In the genomic region with DNA sequence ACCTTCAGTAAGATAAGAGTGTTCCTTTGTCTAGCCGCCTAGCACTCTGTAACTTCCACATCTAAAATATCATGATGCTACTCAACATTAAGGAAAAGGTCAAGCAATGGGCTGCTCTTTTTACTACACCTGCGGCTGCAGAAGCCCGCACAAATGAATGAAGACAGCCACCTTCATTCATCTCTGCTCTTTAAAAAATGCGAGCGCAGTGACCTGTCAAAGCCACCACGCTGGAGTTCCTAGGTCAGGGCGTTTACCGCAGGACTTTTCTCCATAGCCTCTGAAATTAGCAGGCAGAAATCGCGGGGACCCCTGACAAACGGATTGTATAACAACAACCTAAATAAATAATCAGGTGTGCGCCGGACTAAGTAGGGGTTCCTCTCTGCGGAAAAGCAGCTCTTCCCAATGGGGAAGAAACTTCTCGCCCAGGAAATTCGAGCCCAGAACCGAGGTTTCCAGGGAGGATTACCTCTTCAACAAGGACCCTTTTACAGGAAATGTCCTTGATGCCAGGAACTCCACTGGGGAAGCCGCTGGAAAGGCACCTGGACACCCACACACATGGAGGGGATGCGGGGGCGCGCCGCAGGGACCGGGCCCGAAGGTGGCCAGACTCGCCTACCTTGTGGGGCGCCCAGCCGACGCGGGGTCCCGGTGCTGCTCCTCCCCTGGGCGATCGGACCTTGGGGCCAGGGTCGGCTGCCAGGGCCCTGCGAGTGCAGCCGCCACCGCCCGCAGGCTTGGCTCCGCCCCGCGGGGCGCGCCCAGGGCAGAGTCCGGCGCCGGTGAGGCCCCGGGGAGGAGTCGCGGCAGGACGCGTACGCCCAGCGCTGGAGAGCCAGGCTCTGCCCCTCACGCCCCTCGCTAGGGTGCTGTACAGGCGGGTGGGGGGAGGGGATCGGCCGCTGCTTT, we compare ENCODE assay signal across 9 cellular contexts. TPM values are rescaled to one million over a fixed set of nuclear protein-coding genes. Genes with fewer than 3 reads are reported as not detected.
DNase-seq lines count a peak whose midpoint lies in the region; ATAC-seq and TF ChIP-seq lines count a peak whose summit lies in the region.
"Had no signal": no experiment of that assay in that cellular context is flagged by ENCODE, and none has a peak within 500 bp of the region (broad histone marks: within the 10 kb centered on the region; RNA-seq: fewer than 3 reads in every experiment).

A gene with protein sequence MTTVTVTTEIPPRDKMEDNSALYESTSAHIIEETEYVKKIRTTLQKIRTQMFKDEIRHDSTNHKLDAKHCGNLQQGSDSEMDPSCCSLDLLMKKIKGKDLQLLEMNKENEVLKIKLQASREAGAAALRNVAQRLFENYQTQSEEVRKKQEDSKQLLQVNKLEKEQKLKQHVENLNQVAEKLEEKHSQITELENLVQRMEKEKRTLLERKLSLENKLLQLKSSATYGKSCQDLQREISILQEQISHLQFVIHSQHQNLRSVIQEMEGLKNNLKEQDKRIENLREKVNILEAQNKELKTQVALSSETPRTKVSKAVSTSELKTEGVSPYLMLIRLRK (minus strand): TSS at position 751 of the 915 bp plus-strand sequence. CDS start 16,670 bp downstream, outside the sequence.

- ATAC-seq in right lobe of liver (peak; percentile 97 to 100 (median 99)), HG02840 (IDR thresholded peaks at IDR 0.05; ENCODE audit: low FRiP score, unreplicated experiment) (no peak)

- no peaks in the 10 kb centered on the region for H3K9me3 ChIP-seq in duodenal mucosa (ENCODE audit: control insufficient read depth in 1 of 2, low read length in 2 of 2)
- H3K9me3 ChIP-seq in right lobe of liver = no peaks in the 10 kb centered on the region

- H3K4me1 ChIP-seq in duodenal mucosa (ENCODE audit: control insufficient read depth in 1 of 2, insufficient read depth in 2 of 2, low read length in 2 of 2) = peaks cover 15 to 18% of the 10 kb centered on the region in 2 donors
- peaks cover 0 to 8% (median 0%) of the 10 kb centered on the region in 4 donors for H3K4me1 ChIP-seq in right lobe of liver
- H3K4me1 ChIP-seq: BLaER1 had no signal

- peaks cover 67% of the 10 kb centered on the region for H3K27me3 Mint-ChIP-seq in activated T-cell treated with anti-CD3 and anti-CD28 coated beads, Interleukin-2, amount 50 U/mL, for 24 hours
- peaks cover 4% of the 10 kb centered on the region for H3K27me3 Mint-ChIP-seq in type B pancreatic cell

- H3K36me3 Mint-ChIP-seq in activated T-cell treated with anti-CD3 and anti-CD28 coated beads, Interleukin-2, amount 50 U/mL, for 24 hours (ENCODE audit: low read depth) = no peaks in the 10 kb centered on the region
- H3K36me3 Mint-ChIP-seq in type B pancreatic cell = no peaks in the 10 kb centered on the region

- intact Hi-C loops in right lobe of liver (cut with DNase I) = no loop called here

- H3K4me3 ChIP-seq in duodenal mucosa (ENCODE audit: low read depth in 1 of 2, low read length in 2 of 2) = peak within 1 kb of the TSS; percentile 90 to 92
- peak within 1 kb of the TSS; percentile 76 to 82 (median 81) for H3K4me3 ChIP-seq in right lobe of liver
- H3K4me3 ChIP-seq: BLaER1 had no signal

- H3K4me3 Mint-ChIP-seq in activated T-cell treated with anti-CD3 and anti-CD28 coated beads, Interleukin-2, amount 50 U/mL, for 24 hours = peak within 1 kb of the TSS; percentile 50
- H3K4me3 Mint-ChIP-seq in type B pancreatic cell = peak within 1 kb of the TSS; percentile 21

- TF ChIP-seq CTCF in right lobe of liver (IDR thresholded peaks at IDR 0.05) (no peak), type B pancreatic cell (conservative IDR thresholded peaks at IDR 0.05) (no peak)

- no peak for DNase-seq in activated T-cell treated with anti-CD3 and anti-CD28 coated beads, Interleukin-2, amount 50 U/mL, for 24 hours
- no peak for DNase-seq in activated T-cell treated with anti-CD3 and anti-CD28 coated beads, Interleukin-2, amount 50 U/mL, for 48 hours
- DNase-seq in right lobe of liver (peak; percentile 85 to 89 (median 86)), type B pancreatic cell (ENCODE audit: extremely low spot score, unreplicated experiment) (no peak), DMS79 (lab: John Stamatoyannopoulos, UW) (no peak)
- no peak for DNase-seq in stimulated activated CD4-positive, alpha-beta T cell treated with anti-CD3 and anti-CD28 coated beads, Interleukin-12 subunit alpha, Interleukin-12 subunit beta, amount 100 ng/mL, for 4 hours

- H3K4me1 Mint-ChIP-seq in activated T-cell treated with anti-CD3 and anti-CD28 coated beads, Interleukin-2, amount 50 U/mL, for 24 hours (ENCODE audit: low read depth) = peaks cover 2% of the 10 kb centered on the region
- H3K4me1 Mint-ChIP-seq in type B pancreatic cell (ENCODE audit: unreplicated experiment) = no peaks in the 10 kb centered on the region

- no peaks in the 10 kb centered on the region for H3K9me3 Mint-ChIP-seq in activated T-cell treated with anti-CD3 and anti-CD28 coated beads, Interleukin-2, amount 50 U/mL, for 24 hours
- peaks cover 3% of the 10 kb centered on the region for H3K9me3 Mint-ChIP-seq in type B pancreatic cell

- H3K36me3 ChIP-seq in duodenal mucosa (ENCODE audit: control insufficient read depth in 1 of 2, insufficient read depth in 2 of 2, low read length in 2 of 2) (no peaks in the 10 kb centered on the region), right lobe of liver (no peaks in the 10 kb centered on the region)
- H3K36me3 ChIP-seq: BLaER1 had no signal

- H3K27ac ChIP-seq in duodenal mucosa (ENCODE audit: low read depth, low read length) (peak within 1 kb of the TSS; percentile 80), right lobe of liver (peak within 1 kb of the TSS; percentile 53 to 81 (median 77))
- H3K27ac ChIP-seq: BLaER1 had no signal

- no peaks in the 10 kb centered on the region for H3K27me3 ChIP-seq in duodenal mucosa (ENCODE audit: control insufficient read depth in 1 of 2, insufficient read depth in 2 of 2, low read length in 2 of 2)
- H3K27me3 ChIP-seq in right lobe of liver = no peaks in the 10 kb centered on the region
- H3K27me3 ChIP-seq: BLaER1 had no signal

- H3K27ac Mint-ChIP-seq in activated T-cell treated with anti-CD3 and anti-CD28 coated beads, Interleukin-2, amount 50 U/mL, for 24 hours = no peak within 1 kb of the TSS
- H3K27ac Mint-ChIP-seq in type B pancreatic cell = peak within 1 kb of the TSS; percentile 64

- WGBS in right lobe of liver (ENCODE audit: insufficient coverage, low coverage, low lambda C conversion rate, missing lambda C conversion rate) = 4% methylated on average over 22 of the region's 57 CpGs

- peak; percentile 73 for TF ChIP-seq POLR2A in right lobe of liver (IDR thresholded peaks at IDR 0.05)

- peak within 1 kb of the TSS; percentile 95 to 99 for H3K9ac ChIP-seq in duodenal mucosa (ENCODE audit: low read depth in 1 of 2, low read length in 2 of 2)
- H3K9ac ChIP-seq: BLaER1 had no signal

RNA-seq across cellular contexts. Expression of the gene that starts here (rescaled TPM):
- 10 to 100 TPM in 3 of 6 experiments, 1 to 10 TPM in 3; 3.1 to 17.3 (median 9.3) TPM for total RNA-seq in right lobe of liver
- 2.5 TPM in 1 of 2 replicates, not detected in the other for total RNA-seq in type B pancreatic cell (ENCODE audit: low replicate concordance)

Comparison
In these comparisons a context has a peak if more than half of its experiments do, and no peak if none do; other contexts are left out.
1. DNase-seq: peak in right lobe of liver (3 of 3); none in activated T-cell treated with anti-CD3 and anti-CD28 coated beads, Interleukin-2, amount 50 U/mL, for 24 hours (single experiment), activated T-cell treated with anti-CD3 and anti-CD28 coated beads, Interleukin-2, amount 50 U/mL, for 48 hours (0 of 2), type B pancreatic cell (single experiment), stimulated activated CD4-positive, alpha-beta T cell treated with anti-CD3 and anti-CD28 coated beads, Interleukin-12 subunit alpha, Interleukin-12 subunit beta, amount 100 ng/mL, for 4 hours (single experiment) and DMS79 (single experiment).